In genomic region chr12:131929530-131930456, GRCh38 we compare ENCODE assay signal across 8 cellular contexts.
A peak's percentile ranks its signal among the peaks of the same experiment; 100 is the strongest.
DNase-seq lines count a peak whose midpoint lies in the region; ATAC-seq lines count a peak whose summit lies in the region.

No MANE protein-coding gene starts in this region.

- H3K4me3 Mint-ChIP-seq in stimulated activated naive B cell treated with anti-CD40 and anti-IgM and Interleukin-4, amounts not matched to agents 10 μg/mL and 1 μg/mL and 100 μg/mL, for 72 hours: peak overlapping the region; percentile 90 to 99

- peak overlapping the region; percentile 95 for H3K4me3 ChIP-seq in SK-N-MC

- H3K36me3 ChIP-seq in SK-N-MC (ENCODE audit: insufficient read depth, low read length): peaks cover 42% of the 10 kb centered on the region

- H3K27ac Mint-ChIP-seq in stimulated activated naive B cell treated with anti-CD40 and anti-IgM and Interleukin-4, amounts not matched to agents 10 μg/mL and 1 μg/mL and 100 μg/mL, for 72 hours: peak overlapping the region; percentile 100

- H3K4me1 Mint-ChIP-seq in stimulated activated naive B cell treated with anti-CD40 and anti-IgM and Interleukin-4, amounts not matched to agents 10 μg/mL and 1 μg/mL and 100 μg/mL, for 72 hours: peaks cover 22 to 26% of the 10 kb centered on the region in 2 donors

- peak overlapping the region; percentile 97 for H3K9ac ChIP-seq in SK-N-MC (ENCODE audit: insufficient read length)

- H3K27me3 Mint-ChIP-seq in stimulated activated naive B cell treated with anti-CD40 and anti-IgM and Interleukin-4, amounts not matched to agents 10 μg/mL and 1 μg/mL and 100 μg/mL, for 72 hours: no peaks in the 10 kb centered on the region

- peaks cover 18 to 27% of the 10 kb centered on the region in 2 donors for H3K36me3 Mint-ChIP-seq in stimulated activated naive B cell treated with anti-CD40 and anti-IgM and Interleukin-4, amounts not matched to agents 10 μg/mL and 1 μg/mL and 100 μg/mL, for 72 hours

- no peaks in the 10 kb centered on the region for H3K9me3 Mint-ChIP-seq in stimulated activated naive B cell treated with anti-CD40 and anti-IgM and Interleukin-4, amounts not matched to agents 10 μg/mL and 1 μg/mL and 100 μg/mL, for 72 hours

- DNase-seq in EH (ENCODE audit: low read depth): peak; percentile 39
- no peak for DNase-seq in SK-N-MC (ENCODE audit: low read depth, low spot score)
- DNase-seq in T47D (ENCODE audit: low read depth in 1 of 2, low spot score in 1 of 2): peak; percentile 27 to 56
- peak; percentile 50 for DNase-seq in left kidney (ENCODE audit: low read depth, low spot score)
- DNase-seq in stimulated activated naive B cell treated with anti-CD40 and anti-IgM and Interleukin-4, amounts not matched to agents 10 μg/mL and 1 μg/mL and 100 μg/mL, for 72 hours: no peak
- DNase-seq in dedifferentiated amniotic fluid mesenchymal stem cell (ENCODE audit: extremely low spot score): no peak
- DNase-seq in activated gamma-delta T cell treated with Interleukin-2 at 50 U/mL for 16 hours: no peak

- peak overlapping the region; percentile 81; the same call in 1 of the 2 replicates for H3K27ac ChIP-seq in SK-N-MC

- peak; percentile 2 for ATAC-seq in HG02588 (IDR thresholded peaks at IDR 0.05; ENCODE audit: unreplicated experiment)
- ATAC-seq in stimulated activated naive B cell treated with anti-CD40 and anti-IgM and Interleukin-4, amounts not matched to agents 10 μg/mL and 1 μg/mL and 100 μg/mL, for 72 hours (replicated peaks): peak; percentile 12 to 19

- in situ Hi-C loops in T47D (cut with HindIII; ENCODE audit: low pct_unique_long_range_greater_than_20kb, low sequenced_read_pairs): no loop called here

- no peaks in the 10 kb centered on the region for H3K9me3 ChIP-seq in SK-N-MC (ENCODE audit: low read depth, low read length)

Comparison
In these comparisons a context has a peak if more than half of its experiments do, and no peak if none do; other contexts are left out.
1. DNase-seq: peak in EH (single experiment), T47D (2 of 2) and left kidney (single experiment); none in SK-N-MC (single experiment), stimulated activated naive B cell treated with anti-CD40 and anti-IgM and Interleukin-4, amounts not matched to agents 10 μg/mL and 1 μg/mL and 100 μg/mL, for 72 hours (single experiment), dedifferentiated amniotic fluid mesenchymal stem cell (single experiment) and activated gamma-delta T cell treated with Interleukin-2 at 50 U/mL for 16 hours (single experiment).